In genomic region chr2:199468561-199469513, GRCh38 we compare ENCODE assay signal across 13 cellular contexts. TPM values are rescaled to one million over a fixed set of nuclear protein-coding genes. Genes with fewer than 3 reads are reported as not detected.
A peak's percentile ranks its signal among the peaks of the same experiment; 100 is the strongest.
DNase-seq lines count a peak whose midpoint lies in the region; ATAC-seq and TF ChIP-seq lines count a peak whose summit lies in the region.
"Had no signal": no experiment of that assay in that cellular context is flagged by ENCODE, and none has a peak within 500 bp of the region (broad histone marks: within the 10 kb centered on the region; RNA-seq: fewer than 3 reads in every experiment).

No MANE protein-coding gene starts in this region.

- no peaks in the 10 kb centered on the region for H3K9me3 ChIP-seq in CD8-positive, alpha-beta T cell (ENCODE audit: low read length)
- no peaks in the 10 kb centered on the region for H3K9me3 ChIP-seq in naive thymus-derived CD4-positive, alpha-beta T cell (ENCODE audit: control insufficient read depth in 2 of 3, low read length in 3 of 3)
- H3K9me3 ChIP-seq: neutrophil had no signal

- no peaks in the 10 kb centered on the region for H3K9me3 Mint-ChIP-seq in CD8-positive, alpha-beta T cell
- H3K9me3 Mint-ChIP-seq in IgD-negative memory B cell (peaks cover 2 to 14% (median 8%) of the 10 kb centered on the region in 3 donors), endothelial cell (ENCODE audit: unreplicated experiment) (no peaks in the 10 kb centered on the region)
- H3K9me3 Mint-ChIP-seq in naive thymus-derived CD4-positive, alpha-beta T cell, result peaks cover 0 to 23% (median 12%) of the 10 kb centered on the region in 11 donors

- H3K27ac ChIP-seq in CD8-positive, alpha-beta T cell (ENCODE audit: low read depth, low read length), result no peak overlapping the region
- no peak overlapping the region for H3K27ac ChIP-seq in naive thymus-derived CD4-positive, alpha-beta T cell (ENCODE audit: low read depth, low read length)
- H3K27ac ChIP-seq in substantia nigra (ENCODE audit: low read depth, low read length, poor library complexity, severe bottlenecking), result no peak overlapping the region
- H3K27ac ChIP-seq: GM23248, neutrophil had no signal

- H3K27ac Mint-ChIP-seq in CD8-positive, alpha-beta T cell, result no peak overlapping the region
- peak overlapping the region; percentile 58 to 71 (median 64) for H3K27ac Mint-ChIP-seq in IgD-negative memory B cell
- H3K27ac Mint-ChIP-seq in endothelial cell (ENCODE audit: unreplicated experiment), result no peak overlapping the region
- H3K27ac Mint-ChIP-seq in naive thymus-derived CD4-positive, alpha-beta T cell, result peak overlapping the region in 1 of 9 donors; percentile 23

- no peak for DNase-seq in CD8-positive, alpha-beta T cell
- DNase-seq in endothelial cell (ENCODE audit: low spot score) (peak; percentile 36), substantia nigra (lab: John Stamatoyannopoulos, UW) (no peak)
- no peak for DNase-seq in naive thymus-derived CD4-positive, alpha-beta T cell
- no peak for DNase-seq in activated CD8-positive, alpha-beta memory T cell treated with anti-CD3 and anti-CD28 coated beads for 24 hours
- DNase-seq in activated CD4-positive, CD25-positive, alpha-beta regulatory T cell (lab: John Stamatoyannopoulos, UW), result no peak
- DNase-seq: amygdala, foreskin melanocyte, GM23248, NCI-H1092 treated with DMSO at 0.1 percent for 48 hours had no signal

- no peaks in the 10 kb centered on the region for H3K36me3 ChIP-seq in CD8-positive, alpha-beta T cell (ENCODE audit: insufficient read depth, low read length)
- H3K36me3 ChIP-seq in naive thymus-derived CD4-positive, alpha-beta T cell (ENCODE audit: control insufficient read depth in 2 of 3, insufficient read depth in 3 of 3, low read length in 3 of 3), result no peaks in the 10 kb centered on the region
- H3K36me3 ChIP-seq: neutrophil had no signal

- intact Hi-C loops in CD8-positive, alpha-beta T cell (cut with DNase I, micrococcal nuclease), result no loop called here
- intact Hi-C loops in naive thymus-derived CD4-positive, alpha-beta T cell (cut with micrococcal nuclease), result loop anchor here (1.0 to 10.0 kb wide), 3 partner anchors 10 to 1056 kb away; partner anchors contain the start of gene SGO2 (in 1 of the 2)

- H3K4me3 ChIP-seq in CD8-positive, alpha-beta T cell (ENCODE audit: low read depth, low read length), result peak overlapping the region; percentile 13
- H3K4me3 ChIP-seq in naive thymus-derived CD4-positive, alpha-beta T cell (ENCODE audit: low read length), result no peak overlapping the region
- H3K4me3 ChIP-seq: GM23248 had no signal

- H3K4me1 ChIP-seq in CD8-positive, alpha-beta T cell (ENCODE audit: insufficient read depth, low read length), result peaks cover 26% of the 10 kb centered on the region
- H3K4me1 ChIP-seq in naive thymus-derived CD4-positive, alpha-beta T cell (ENCODE audit: control insufficient read depth in 2 of 2, insufficient read depth in 2 of 2, low read length in 2 of 2), result peaks cover under 1 to 21% of the 10 kb centered on the region in 2 donors

- H3K36me3 Mint-ChIP-seq in CD8-positive, alpha-beta T cell, result no peaks in the 10 kb centered on the region
- no peaks in the 10 kb centered on the region for H3K36me3 Mint-ChIP-seq in IgD-negative memory B cell
- no peaks in the 10 kb centered on the region for H3K36me3 Mint-ChIP-seq in endothelial cell (ENCODE audit: low read depth, unreplicated experiment)
- H3K36me3 Mint-ChIP-seq in naive thymus-derived CD4-positive, alpha-beta T cell, result peaks cover 0 to 13% (median 4%) of the 10 kb centered on the region in 5 donors

- peaks cover 84% of the 10 kb centered on the region for H3K27me3 Mint-ChIP-seq in CD8-positive, alpha-beta T cell (ENCODE audit: low read depth)
- peaks cover 86% of the 10 kb centered on the region for H3K27me3 Mint-ChIP-seq in IgD-negative memory B cell
- peaks cover 28% of the 10 kb centered on the region for H3K27me3 Mint-ChIP-seq in endothelial cell (ENCODE audit: unreplicated experiment)
- peaks cover 83 to 90% (median 85%) of the 10 kb centered on the region in 5 donors for H3K27me3 Mint-ChIP-seq in naive thymus-derived CD4-positive, alpha-beta T cell

- CTCF ChIA-PET in CD8-positive, alpha-beta T cell (lab: Charles Lee), result no interaction called here
- CTCF ChIA-PET in naive thymus-derived CD4-positive, alpha-beta T cell (lab: Charles Lee), result no interaction called here

- POLR2A ChIA-PET in CD8-positive, alpha-beta T cell (lab: Charles Lee), result interaction anchor here (1.7 kb wide), 1 partner anchor 13 kb away, joined by 5 read pairs; no protein-coding TSS in a partner anchor
- POLR2A ChIA-PET in naive thymus-derived CD4-positive, alpha-beta T cell (lab: Charles Lee), result no interaction called here

- no peak for TF ChIP-seq CTCF in CD8-positive, alpha-beta T cell (IDR thresholded peaks at IDR 0.05)
- TF ChIP-seq CTCF in endothelial cell (IDR thresholded peaks at IDR 0.05; ENCODE audit: unreplicated experiment), result no peak

- peak overlapping the region; percentile 11 for H3K4me3 Mint-ChIP-seq in CD8-positive, alpha-beta T cell
- H3K4me3 Mint-ChIP-seq in IgD-negative memory B cell, result peak overlapping the region in 1 of 4 donors; percentile 26
- no peak overlapping the region for H3K4me3 Mint-ChIP-seq in endothelial cell (ENCODE audit: unreplicated experiment)
- H3K4me3 Mint-ChIP-seq in naive thymus-derived CD4-positive, alpha-beta T cell, result peak overlapping the region in 9 of 10 donors; percentile 20 to 77 (median 67)

- peak; percentile 38 for ATAC-seq in CD8-positive, alpha-beta T cell
- no peak for ATAC-seq in naive thymus-derived CD4-positive, alpha-beta T cell
- no peak for ATAC-seq in HG02840 (IDR thresholded peaks at IDR 0.05; ENCODE audit: low FRiP score, unreplicated experiment)

- H3K4me1 Mint-ChIP-seq in CD8-positive, alpha-beta T cell (ENCODE audit: low read depth), result peaks cover 24% of the 10 kb centered on the region
- peaks cover 3 to 10% (median 7%) of the 10 kb centered on the region in 3 donors for H3K4me1 Mint-ChIP-seq in IgD-negative memory B cell
- H3K4me1 Mint-ChIP-seq in endothelial cell (ENCODE audit: unreplicated experiment), result peaks cover 21% of the 10 kb centered on the region
- peaks cover 3 to 64% (median 33%) of the 10 kb centered on the region in 7 donors for H3K4me1 Mint-ChIP-seq in naive thymus-derived CD4-positive, alpha-beta T cell

- H3K27me3 ChIP-seq in CD8-positive, alpha-beta T cell (ENCODE audit: insufficient read depth, low read length), result peaks cover 67% of the 10 kb centered on the region
- peaks cover 7 to 50% of the 10 kb centered on the region in 2 donors for H3K27me3 ChIP-seq in naive thymus-derived CD4-positive, alpha-beta T cell (ENCODE audit: control insufficient read depth in 2 of 2, insufficient read depth in 2 of 2, low read length in 2 of 2)

RNA-seq across cellular contexts. Expression of gene SATB2, which starts 11.1 kb away (rescaled TPM):
- not detected for total RNA-seq in CD8-positive, alpha-beta T cell
- not detected for polyA plus RNA-seq in IgD-negative memory B cell
- 3.8 TPM for total RNA-seq in endothelial cell (ENCODE audit: unreplicated experiment)
- total RNA-seq in naive thymus-derived CD4-positive, alpha-beta T cell, result under 1 TPM in 3 of 5 experiments, not detected in 2; 0.05 to 0.96 (median 0.32) TPM
- polyA plus RNA-seq in naive thymus-derived CD4-positive, alpha-beta T cell, result not detected

Comparison
In these comparisons a context has a peak if more than half of its experiments do, and no peak if none do; other contexts are left out.
1. H3K27ac Mint-ChIP-seq: peak in IgD-negative memory B cell (3 of 3); none in CD8-positive, alpha-beta T cell (single experiment) and endothelial cell (single experiment).
2. intact Hi-C loops: an anchor here in naive thymus-derived CD4-positive, alpha-beta T cell (1.0 to 10.0 kb wide); none called in CD8-positive, alpha-beta T cell.